6 cellular contexts compared by ENCODE assay signal in genomic region chr3:88222343-88222742, GRCh38.
"Had no signal": no experiment of that assay in that cellular context is flagged by ENCODE, and none has a peak within 500 bp of the region (broad histone marks: within the 10 kb centered on the region; RNA-seq: fewer than 3 reads in every experiment).

No MANE protein-coding gene starts in this region.

- H3K27ac ChIP-seq: HL-60, KMS-11 had no signal

- H3K9ac ChIP-seq: KMS-11 had no signal

- DNase-seq: IMR-90, KBM-7, KG1 had no signal

- H3K4me3 ChIP-seq: K562 had no signal
